Comparison of ENCODE assay signal across 18 cellular contexts in genomic region chr18:36702398-36703010, GRCh38.
"Had no signal": no experiment of that assay in that cellular context is flagged by ENCODE, and none has a peak within 500 bp of the region (broad histone marks: within the 10 kb centered on the region; RNA-seq: fewer than 3 reads in every experiment).

No MANE protein-coding gene starts in this region.

- H3K4me2 ChIP-seq: hepatocyte had no signal

- H3K9me3 Mint-ChIP-seq: activated CD4-positive, alpha-beta memory T cell treated with anti-CD3 and anti-CD28 coated beads for 36 hours; activated naive CD4-positive, alpha-beta T cell treated with anti-CD3 and anti-CD28 coated beads, Interleukin-2, amount 50 U/mL, for 72 hours; activated T-cell treated with anti-CD3 and anti-CD28 coated beads, Interleukin-2, amount 50 U/mL, for 24 hours; natural killer cell treated with Interleukin-12 subunit alpha and Interleukin-12 subunit beta and Interleukin-15 and Interleukin-18, amount 100 ng/mL, for 72 hours; stimulated activated naive CD8-positive, alpha-beta T cell treated with anti-CD3 and anti-CD28 coated beads, Interleukin-15, Interleukin-2, amounts not matched to agents 100 ng/mL and 50 ng/mL, for 24 hours had no signal

- H3K79me2 ChIP-seq: hepatocyte had no signal

- H3K27me3 ChIP-seq: body of pancreas, hepatocyte, testis had no signal

- H3K9me3 ChIP-seq: body of pancreas, left ventricle myocardium inferior, testis had no signal

- H2AFZ ChIP-seq: hepatocyte had no signal

- DNase-seq: activated CD4-positive, alpha-beta memory T cell treated with anti-CD3 and anti-CD28 coated beads for 36 hours; activated CD4-positive, alpha-beta T cell treated with anti-CD3 and anti-CD28 coated beads for 36 hours; activated effector memory CD4-positive, alpha-beta T cell treated with Interleukin-2 at 50 U/mL for 16 hours; activated T-cell treated with anti-CD3 and anti-CD28 coated beads, Interleukin-2, amount 50 U/mL, for 24 hours; amniotic stem cell; body of pancreas; caudate nucleus; erythroblast; islet precursor cell; left ventricle myocardium inferior; nucleus accumbens; right cardiac atrium; T-helper 2 cell; testis had no signal

- H3K4me3 ChIP-seq: body of pancreas, hepatocyte, left ventricle myocardium inferior, testis had no signal

- H3K27ac ChIP-seq: body of pancreas, hepatocyte, left ventricle myocardium inferior, testis had no signal

- ATAC-seq: activated CD4-positive, alpha-beta T cell treated with anti-CD3 and anti-CD28 coated beads for 36 hours; activated naive CD4-positive, alpha-beta T cell treated with anti-CD3 and anti-CD28 coated beads, Interleukin-2, amount 50 U/mL, for 72 hours; body of pancreas; natural killer cell treated with Interleukin-12 subunit alpha and Interleukin-12 subunit beta and Interleukin-15 and Interleukin-18, amount 100 ng/mL, for 72 hours had no signal

- H3K36me3 Mint-ChIP-seq: activated CD4-positive, alpha-beta memory T cell treated with anti-CD3 and anti-CD28 coated beads for 36 hours; activated naive CD4-positive, alpha-beta T cell treated with anti-CD3 and anti-CD28 coated beads, Interleukin-2, amount 50 U/mL, for 72 hours; natural killer cell treated with Interleukin-12 subunit alpha and Interleukin-12 subunit beta and Interleukin-15 and Interleukin-18, amount 100 ng/mL, for 72 hours had no signal

- H3K4me1 ChIP-seq: body of pancreas, testis had no signal

- H3K27ac Mint-ChIP-seq: activated CD4-positive, alpha-beta memory T cell treated with anti-CD3 and anti-CD28 coated beads for 36 hours; activated CD4-positive, alpha-beta T cell treated with anti-CD3 and anti-CD28 coated beads for 36 hours; activated naive CD4-positive, alpha-beta T cell treated with anti-CD3 and anti-CD28 coated beads, Interleukin-2, amount 50 U/mL, for 72 hours; activated T-cell treated with anti-CD3 and anti-CD28 coated beads, Interleukin-2, amount 50 U/mL, for 24 hours; natural killer cell treated with Interleukin-12 subunit alpha and Interleukin-12 subunit beta and Interleukin-15 and Interleukin-18, amount 100 ng/mL, for 72 hours; stimulated activated naive CD8-positive, alpha-beta T cell treated with anti-CD3 and anti-CD28 coated beads, Interleukin-15, Interleukin-2, amounts not matched to agents 100 ng/mL and 50 ng/mL, for 24 hours had no signal

- H3K4me3 Mint-ChIP-seq: activated CD4-positive, alpha-beta memory T cell treated with anti-CD3 and anti-CD28 coated beads for 36 hours; activated CD4-positive, alpha-beta T cell treated with anti-CD3 and anti-CD28 coated beads for 36 hours; activated T-cell treated with anti-CD3 and anti-CD28 coated beads, Interleukin-2, amount 50 U/mL, for 24 hours; natural killer cell treated with Interleukin-12 subunit alpha and Interleukin-12 subunit beta and Interleukin-15 and Interleukin-18, amount 100 ng/mL, for 72 hours; stimulated activated naive CD8-positive, alpha-beta T cell treated with anti-CD3 and anti-CD28 coated beads, Interleukin-15, Interleukin-2, amounts not matched to agents 100 ng/mL and 50 ng/mL, for 24 hours had no signal

- H3K36me3 ChIP-seq: left ventricle myocardium inferior had no signal

- H3K4me1 Mint-ChIP-seq: activated CD4-positive, alpha-beta T cell treated with anti-CD3 and anti-CD28 coated beads for 36 hours had no signal
